Comparison of ENCODE assay signal across 24 cellular contexts in the genomic region with DNA sequence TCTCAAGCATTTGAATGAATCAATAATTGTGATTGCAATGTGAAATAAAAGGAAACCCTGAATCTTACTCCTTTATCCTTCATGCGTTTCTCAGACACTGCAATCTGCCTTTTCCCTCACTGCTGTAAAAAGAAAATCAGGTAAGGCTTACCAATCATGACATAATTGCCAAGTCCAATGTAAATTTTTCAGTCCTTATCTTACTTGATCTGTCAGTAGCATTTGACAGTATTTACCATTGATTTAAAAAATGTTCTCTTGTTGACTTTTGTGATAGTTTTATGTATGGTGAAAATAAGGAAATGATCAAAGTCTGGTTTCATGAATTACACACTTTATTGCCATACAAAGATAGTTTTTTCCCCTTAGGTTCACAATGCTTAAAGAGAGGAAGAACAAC. TPM values are rescaled to one million over a fixed set of nuclear protein-coding genes. Genes with fewer than 3 reads are reported as not detected.
DNase-seq lines count a peak whose midpoint lies in the region; ATAC-seq and TF ChIP-seq lines count a peak whose summit lies in the region.
"Had no signal": no experiment of that assay in that cellular context is flagged by ENCODE, and none has a peak within 500 bp of the region (broad histone marks: within the 10 kb centered on the region; RNA-seq: fewer than 3 reads in every experiment).

No MANE protein-coding gene starts in this region.

- peaks cover 44% of the 10 kb centered on the region for H3K36me3 Mint-ChIP-seq in activated naive CD4-positive, alpha-beta T cell treated with anti-CD3 and anti-CD28 coated beads, Interleukin-2, amount 50 U/mL, for 24 hours
- H3K36me3 Mint-ChIP-seq in activated naive CD4-positive, alpha-beta T cell treated with anti-CD3 and anti-CD28 coated beads, Interleukin-2, amount 50 U/mL, for 72 hours, result peaks cover 28 to 38% of the 10 kb centered on the region in 2 donors
- peaks cover 72% of the 10 kb centered on the region for H3K36me3 Mint-ChIP-seq in dendritic cell treated with granulocyte-macrophage colony-stimulating factor and Interleukin-4, amounts not matched to agents 40 ng/mL and 50 ng/mL, for 4 days (ENCODE audit: low read depth)
- peaks cover 54 to 69% (median 55%) of the 10 kb centered on the region in 3 experiments for H3K36me3 Mint-ChIP-seq in H9 (ENCODE audit: insufficient read depth in 1 of 3, low read depth in 3 of 3)

- H3K9ac ChIP-seq in H9 (ENCODE audit: extremely low read depth, insufficient read length, low read length) (no peak overlapping the region), mammary epithelial cell (ENCODE audit: insufficient read depth, low read length) (no peak overlapping the region)
- H3K9ac ChIP-seq: BLaER1 treated with 17β-estradiol and CSF1 and Interleukin-3, amounts not matched to agents 10 nM and 100 nM; GM23248 had no signal

- no peak overlapping the region for H2BK12ac ChIP-seq in H9 (ENCODE audit: insufficient read length, low read depth, low read length)

- H2BK120ac ChIP-seq in H9 (ENCODE audit: low read depth, low read length, poor library complexity, severe bottlenecking), result no peak overlapping the region

- H3K4me1 ChIP-seq in neutrophil (ENCODE audit: control insufficient read depth in 1 of 2, insufficient read depth in 1 of 2, low read depth in 1 of 2, low read length in 1 of 2), result peaks cover 5 to 11% of the 10 kb centered on the region in 2 experiments
- H3K4me1 ChIP-seq in H9 (ENCODE audit: insufficient read depth, low read length), result no peaks in the 10 kb centered on the region
- no peaks in the 10 kb centered on the region for H3K4me1 ChIP-seq in mammary epithelial cell (ENCODE audit: insufficient read depth, low read length)

- H2BK15ac ChIP-seq in H9 (ENCODE audit: low read depth, low read length), result no peak overlapping the region

- peaks cover 26% of the 10 kb centered on the region for H3K4me1 Mint-ChIP-seq in activated naive CD4-positive, alpha-beta T cell treated with anti-CD3 and anti-CD28 coated beads, Interleukin-2, amount 50 U/mL, for 24 hours
- peaks cover 41% of the 10 kb centered on the region for H3K4me1 Mint-ChIP-seq in dendritic cell treated with granulocyte-macrophage colony-stimulating factor and Interleukin-4, amounts not matched to agents 40 ng/mL and 50 ng/mL, for 4 days (ENCODE audit: low read depth)
- peaks cover 4% of the 10 kb centered on the region for H3K4me1 Mint-ChIP-seq in stimulated activated naive CD8-positive, alpha-beta T cell treated with anti-CD3 and anti-CD28 coated beads, Interleukin-15, amount 100 ng/mL, for 72 hours
- no peaks in the 10 kb centered on the region for H3K4me1 Mint-ChIP-seq in H9

- peak overlapping the region; percentile 76 for H3K27ac Mint-ChIP-seq in activated naive CD4-positive, alpha-beta T cell treated with anti-CD3 and anti-CD28 coated beads, Interleukin-2, amount 50 U/mL, for 24 hours
- no peak overlapping the region for H3K27ac Mint-ChIP-seq in activated naive CD4-positive, alpha-beta T cell treated with anti-CD3 and anti-CD28 coated beads, Interleukin-2, amount 50 U/mL, for 72 hours
- peak overlapping the region; percentile 87 for H3K27ac Mint-ChIP-seq in dendritic cell treated with granulocyte-macrophage colony-stimulating factor and Interleukin-4, amounts not matched to agents 40 ng/mL and 50 ng/mL, for 4 days
- peak overlapping the region in 1 of 2 donors; percentile 17 for H3K27ac Mint-ChIP-seq in stimulated activated naive CD8-positive, alpha-beta T cell treated with anti-CD3 and anti-CD28 coated beads, Interleukin-15, amount 100 ng/mL, for 72 hours
- H3K27ac Mint-ChIP-seq in H9, result no peak overlapping the region

- H3K27me3 ChIP-seq in neutrophil (no peaks in the 10 kb centered on the region), H9 (ENCODE audit: insufficient read depth, low read length) (no peaks in the 10 kb centered on the region), mammary epithelial cell (ENCODE audit: insufficient read depth, low read length) (no peaks in the 10 kb centered on the region)
- H3K27me3 ChIP-seq: BLaER1 treated with 17β-estradiol and CSF1 and Interleukin-3, amounts not matched to agents 10 nM and 100 nM; SJCRH30 had no signal

- H3K27ac ChIP-seq in neutrophil (peak overlapping the region; percentile 37), H9 (ENCODE audit: insufficient read length, low read depth, low read length) (no peak overlapping the region), mammary epithelial cell (ENCODE audit: insufficient read depth, low read depth, low read length) (no peak overlapping the region)
- H3K27ac ChIP-seq: BLaER1 treated with 17β-estradiol and CSF1 and Interleukin-3, amounts not matched to agents 10 nM and 100 nM; GM23248; SJCRH30 had no signal

- no peaks in the 10 kb centered on the region for H3K9me3 Mint-ChIP-seq in activated naive CD4-positive, alpha-beta T cell treated with anti-CD3 and anti-CD28 coated beads, Interleukin-2, amount 50 U/mL, for 24 hours
- H3K9me3 Mint-ChIP-seq in activated naive CD4-positive, alpha-beta T cell treated with anti-CD3 and anti-CD28 coated beads, Interleukin-2, amount 50 U/mL, for 72 hours, result no peaks in the 10 kb centered on the region
- no peaks in the 10 kb centered on the region for H3K9me3 Mint-ChIP-seq in dendritic cell treated with granulocyte-macrophage colony-stimulating factor and Interleukin-4, amounts not matched to agents 40 ng/mL and 50 ng/mL, for 4 days
- H3K9me3 Mint-ChIP-seq in stimulated activated naive CD8-positive, alpha-beta T cell treated with anti-CD3 and anti-CD28 coated beads, Interleukin-15, amount 100 ng/mL, for 72 hours, result peaks cover 0 to 8% of the 10 kb centered on the region in 2 donors
- H3K9me3 Mint-ChIP-seq in H9, result peaks cover 0 to 2% of the 10 kb centered on the region in 2 experiments; a peak in 1 of 5 replicates

- no peak for TF ChIP-seq CTCF in neutrophil (IDR thresholded peaks at IDR 0.05)
- TF ChIP-seq CTCF in H9 (conservative IDR thresholded peaks at IDR 0.05), result no peak
- no peak for TF ChIP-seq CTCF in mammary epithelial cell (conservative IDR thresholded peaks at IDR 0.05 in 1 of 2, IDR thresholded peaks at IDR 0.05 in 1 of 2; ENCODE audit: extremely low read depth in 1 of 2, insufficient read depth in 1 of 2, low read depth in 1 of 2, low read length in 2 of 2)

- H3K23me2 ChIP-seq in H9 (ENCODE audit: insufficient read length, low read depth, low read length, poor library complexity, severe bottlenecking), result no peaks in the 10 kb centered on the region

- H2AK5ac ChIP-seq in H9 (ENCODE audit: insufficient read length, low read length), result no peak overlapping the region

- no peak overlapping the region for H4K91ac ChIP-seq in H9 (ENCODE audit: insufficient read length, low read depth, low read length)

- DNase-seq in activated naive CD4-positive, alpha-beta T cell treated with anti-CD3 and anti-CD28 coated beads, Interleukin-2, amount 50 U/mL, for 72 hours (ENCODE audit: low spot score in 2 of 2), result no peak
- no peak for DNase-seq in stimulated activated naive CD8-positive, alpha-beta T cell treated with anti-CD3 and anti-CD28 coated beads, Interleukin-15, amount 100 ng/mL, for 72 hours
- no peak for DNase-seq in H9
- DNase-seq in mammary epithelial cell, result no peak
- DNase-seq: CD4-positive, alpha-beta memory T cell; COR-L47; GM23248; H7; Kasumi-1; NCI-H1417; NCI-H1694; NCI-H2029 treated with DMSO at 0.1 percent for 48 hours; NCI-H446 treated with DMSO at 0.1 percent for 48 hours; NCI-H526; NCI-H82; NK-92 treated with Interleukin-12 subunit alpha and Interleukin-12 subunit beta, amount 100 ng/mL, for 24 hours; PC-3; SJCRH30 had no signal

- no peak overlapping the region for H4K8ac ChIP-seq in H9 (replicated peaks; ENCODE audit: insufficient read length, low read depth, low read length)

- H3K4me3 Mint-ChIP-seq in activated naive CD4-positive, alpha-beta T cell treated with anti-CD3 and anti-CD28 coated beads, Interleukin-2, amount 50 U/mL, for 24 hours, result no peak overlapping the region
- peak overlapping the region; percentile 71 for H3K4me3 Mint-ChIP-seq in dendritic cell treated with granulocyte-macrophage colony-stimulating factor and Interleukin-4, amounts not matched to agents 40 ng/mL and 50 ng/mL, for 4 days
- H3K4me3 Mint-ChIP-seq in stimulated activated naive CD8-positive, alpha-beta T cell treated with anti-CD3 and anti-CD28 coated beads, Interleukin-15, amount 100 ng/mL, for 72 hours, result no peak overlapping the region
- no peak overlapping the region for H3K4me3 Mint-ChIP-seq in H9
- H3K4me3 Mint-ChIP-seq: CD4-positive, alpha-beta memory T cell had no signal

- H3K23ac ChIP-seq in H9 (ENCODE audit: insufficient read length, low read depth, low read length), result no peak overlapping the region

- H3K14ac ChIP-seq in H9 (ENCODE audit: insufficient read depth, low read length), result no peak overlapping the region

- no peak for ATAC-seq in activated naive CD4-positive, alpha-beta T cell treated with anti-CD3 and anti-CD28 coated beads, Interleukin-2, amount 50 U/mL, for 72 hours
- no peak for ATAC-seq in stimulated activated naive CD8-positive, alpha-beta T cell treated with anti-CD3 and anti-CD28 coated beads, Interleukin-15, amount 100 ng/mL, for 72 hours
- ATAC-seq: HepG2, PC-3, Right ventricle myocardium inferior had no signal

- H2BK20ac ChIP-seq in H9 (ENCODE audit: low read depth, low read length, poor library complexity, severe bottlenecking), result no peak overlapping the region

- no peak overlapping the region for H2AFZ ChIP-seq in H9 (ENCODE audit: low read length)
- no peak overlapping the region for H2AFZ ChIP-seq in mammary epithelial cell (ENCODE audit: low read depth, low read length)
- H2AFZ ChIP-seq: GM23248 had no signal

- no peak overlapping the region for H4K5ac ChIP-seq in H9 (ENCODE audit: insufficient read length, low read depth, low read length)

- WGBS in H9 (ENCODE audit: extremely low coverage, insufficient read length, low lambda C conversion rate), result no CpG with 5 or more reads among the region's 1 CpG
- 75% methylated on average over 1 of the region's 1 CpG for WGBS in mammary epithelial cell (ENCODE audit: low coverage, missing lambda C conversion rate)

- H3K9me3 ChIP-seq in neutrophil (no peaks in the 10 kb centered on the region), H9 (ENCODE audit: control insufficient read depth, low read depth, low read length) (no peaks in the 10 kb centered on the region), mammary epithelial cell (replicated peaks; ENCODE audit: insufficient read depth, low read length) (no peaks in the 10 kb centered on the region)
- H3K9me3 ChIP-seq: SJCRH30 had no signal

- H3K56ac ChIP-seq in H9 (ENCODE audit: insufficient read length, low read depth, low read length), result no peak overlapping the region

- no peak overlapping the region for H3K4me3 ChIP-seq in neutrophil (ENCODE audit: low read depth in 1 of 2, low read length in 1 of 2)
- no peak overlapping the region for H3K4me3 ChIP-seq in mammary epithelial cell (replicated peaks in 1 of 3; ENCODE audit: insufficient read depth in 1 of 3, low read depth in 2 of 3, low read length in 3 of 3)
- H3K4me3 ChIP-seq: BLaER1 treated with 17β-estradiol and CSF1 and Interleukin-3, amounts not matched to agents 10 nM and 100 nM; GM23248; SJCRH30 had no signal

- H3K4me2 ChIP-seq in H9 (ENCODE audit: insufficient read depth, insufficient read length, low read length) (no peak overlapping the region), mammary epithelial cell (ENCODE audit: insufficient read depth, low read depth, low read length) (no peak overlapping the region)
- H3K4me2 ChIP-seq: BLaER1 treated with 17β-estradiol and CSF1 and Interleukin-3, amounts not matched to agents 10 nM and 100 nM had no signal

- in situ Hi-C loops in mammary epithelial cell (cut with MboI; ENCODE audit: low sequenced_read_pairs in 2 of 2), result no loop called here

- no peaks in the 10 kb centered on the region for H4K20me1 ChIP-seq in H9 (ENCODE audit: control insufficient read depth, insufficient read depth, insufficient read length)
- no peaks in the 10 kb centered on the region for H4K20me1 ChIP-seq in mammary epithelial cell (ENCODE audit: insufficient read depth, low read length)

- peaks cover 4% of the 10 kb centered on the region for H3K79me1 ChIP-seq in H9 (ENCODE audit: insufficient read depth, low read depth, low read length, poor library complexity, severe bottlenecking)

- H3K79me2 ChIP-seq in H9 (ENCODE audit: insufficient read depth, low read length) (no peaks in the 10 kb centered on the region), mammary epithelial cell (ENCODE audit: insufficient read depth, low read length) (peaks cover 3% of the 10 kb centered on the region)

- no TSS peak for BruUV-seq in mammary epithelial cell (replicated peaks; lab: Mats Ljungman, UMichigan)

- no peak overlapping the region for H3K18ac ChIP-seq in H9 (ENCODE audit: insufficient read length, low read depth, low read length)

- no peak overlapping the region for H3K4ac ChIP-seq in H9 (ENCODE audit: low read depth, low read length)

- no peak overlapping the region for H3T11ph ChIP-seq in H9 (ENCODE audit: low read length)

- intact Hi-C loops in dendritic cell treated with granulocyte-macrophage colony-stimulating factor and Interleukin-4, amounts not matched to agents 40 ng/mL and 50 ng/mL, for 4 days (cut with micrococcal nuclease), result no loop called here
- intact Hi-C loops in mammary epithelial cell (cut with micrococcal nuclease), result no loop called here

- dilution Hi-C loops in mammary epithelial cell (cut with HindIII; ENCODE audit: low sequenced_read_pairs), result no loop called here

- no peaks in the 10 kb centered on the region for H3K27me3 Mint-ChIP-seq in activated naive CD4-positive, alpha-beta T cell treated with anti-CD3 and anti-CD28 coated beads, Interleukin-2, amount 50 U/mL, for 24 hours
- H3K27me3 Mint-ChIP-seq in dendritic cell treated with granulocyte-macrophage colony-stimulating factor and Interleukin-4, amounts not matched to agents 40 ng/mL and 50 ng/mL, for 4 days, result no peaks in the 10 kb centered on the region
- H3K27me3 Mint-ChIP-seq in stimulated activated naive CD8-positive, alpha-beta T cell treated with anti-CD3 and anti-CD28 coated beads, Interleukin-15, amount 100 ng/mL, for 72 hours, result no peaks in the 10 kb centered on the region
- H3K27me3 Mint-ChIP-seq in H9 (ENCODE audit: low read depth), result no peaks in the 10 kb centered on the region
- H3K27me3 Mint-ChIP-seq: CD4-positive, alpha-beta memory T cell had no signal

- H3K36me3 ChIP-seq in neutrophil, result peaks cover 35% of the 10 kb centered on the region
- H3K36me3 ChIP-seq in mammary epithelial cell (ENCODE audit: insufficient read depth, low read length), result peaks cover 12% of the 10 kb centered on the region

- CTCF ChIA-PET in mammary epithelial cell (lab: Charles Lee; ENCODE audit: low non-redundant PET), result no interaction called here

- no peak overlapping the region for H2BK5ac ChIP-seq in H9 (ENCODE audit: insufficient read length, low read length)

RNA-seq across cellular contexts. Expression of gene ETNK1, which starts 53.2 kb away (rescaled TPM):
- 10 to 100 TPM; 66.5 to 67.2 TPM for total RNA-seq in activated naive CD4-positive, alpha-beta T cell treated with anti-CD3 and anti-CD28 coated beads, Interleukin-2, amount 50 U/mL, for 72 hours
- total RNA-seq in H9 (2021) (68.6 and 70.1 TPM in 2 replicates), mammary epithelial cell (10 to 100 TPM; 37.0 to 48.3 TPM)
- 11.4 TPM for polyA plus RNA-seq in mammary epithelial cell
- polyA minus RNA-seq in mammary epithelial cell, result 52.8 TPM

Comparison
In these comparisons a context has a peak if more than half of its experiments do, and no peak if none do; other contexts are left out.
1. H3K27ac Mint-ChIP-seq: peak in activated naive CD4-positive, alpha-beta T cell treated with anti-CD3 and anti-CD28 coated beads, Interleukin-2, amount 50 U/mL, for 24 hours (single experiment) and dendritic cell treated with granulocyte-macrophage colony-stimulating factor and Interleukin-4, amounts not matched to agents 40 ng/mL and 50 ng/mL, for 4 days (single experiment); none in activated naive CD4-positive, alpha-beta T cell treated with anti-CD3 and anti-CD28 coated beads, Interleukin-2, amount 50 U/mL, for 72 hours (0 of 2) and H9 (0 of 3).